2 cellular contexts compared by ENCODE assay signal in the genomic region with DNA sequence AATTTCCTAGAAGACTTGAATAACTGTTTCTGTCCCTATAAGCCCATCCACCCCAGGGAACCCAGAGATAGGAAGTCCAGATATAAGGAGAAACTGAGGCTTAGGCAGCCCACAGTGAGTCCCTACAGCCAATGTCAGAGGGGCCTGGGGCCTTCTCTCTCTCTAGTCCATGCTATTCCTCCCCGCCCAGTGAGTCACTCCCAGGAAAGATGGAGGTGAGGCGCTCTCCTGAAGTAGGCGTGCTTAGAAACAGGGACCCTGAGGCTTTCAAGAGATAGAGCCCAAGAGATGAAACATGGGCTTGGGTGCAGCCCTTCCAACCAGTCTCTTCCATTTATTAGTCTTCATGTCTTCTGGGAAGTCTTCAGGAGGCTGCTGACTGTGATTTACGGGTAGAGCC.
A peak's percentile ranks its signal among the peaks of the same experiment; 100 is the strongest.
TF ChIP-seq lines count a peak whose summit lies in the region.

No MANE protein-coding gene starts in this region.

TF ChIP-seq in A549, 52 proteins besides CTCF, POLR2A, EP300 and RAD21 (continued from another document):
- no peak for TF ChIP-seq FOXS1 (CRISPR knock-in tag; IDR thresholded peaks at IDR 0.05)
- TF ChIP-seq PHF8 (IDR thresholded peaks at IDR 0.05; ENCODE audit: borderline replicate concordance, low read depth), result no peak
- no peak for TF ChIP-seq HOXB5 (CRISPR knock-in tag; IDR thresholded peaks at IDR 0.05)
- no peak for TF ChIP-seq HOXB13 (CRISPR knock-in tag; IDR thresholded peaks at IDR 0.05; ENCODE audit: low read depth)
- no peak for TF ChIP-seq FOSB (CRISPR knock-in tag; IDR thresholded peaks at IDR 0.05)
- no peak for TF ChIP-seq ATOH8 (CRISPR knock-in tag; IDR thresholded peaks at IDR 0.05; ENCODE audit: low read depth)
- no peak for TF ChIP-seq BCL3 (IDR thresholded peaks at IDR 0.05)
- no peak for TF ChIP-seq RCOR1 (IDR thresholded peaks at IDR 0.05; ENCODE audit: low read depth, low read length)
- TF ChIP-seq HOXA7 (CRISPR knock-in tag; IDR thresholded peaks at IDR 0.05), result no peak
- TF ChIP-seq JUNB (IDR thresholded peaks at IDR 0.05), result no peak

TF ChIP-seq in HEK293T, 16 proteins besides CTCF, POLR2A, EP300 and RAD21:
- TF ChIP-seq PKNOX1 (IDR thresholded peaks at IDR 0.05) (0 out of 2 replicates have a peak, but pooled peaks have one; percentile 21), TARDBP (IDR thresholded peaks at IDR 0.05) (no peak)
